Comparison of ENCODE assay signal across 19 cellular contexts in genomic region chr7:158943713-158944112, GRCh38.
DNase-seq lines count a peak whose midpoint lies in the region; ATAC-seq and TF ChIP-seq lines count a peak whose summit lies in the region.
"Had no signal": no experiment of that assay in that cellular context is flagged by ENCODE, and none has a peak within 500 bp of the region (broad histone marks: within the 10 kb centered on the region; RNA-seq: fewer than 3 reads in every experiment).

No MANE protein-coding gene starts in this region.

- no peaks in the 10 kb centered on the region for H3K9me3 ChIP-seq in Caco-2
- peaks cover 1% of the 10 kb centered on the region for H3K9me3 ChIP-seq in DND-41 (ENCODE audit: insufficient read depth, low read length, severe bottlenecking)
- H3K9me3 ChIP-seq in CD4-positive, alpha-beta T cell (ENCODE audit: control insufficient read depth, low read length), result no peaks in the 10 kb centered on the region
- H3K9me3 ChIP-seq: BE2C had no signal

- no peak for ATAC-seq in DND-41 (ENCODE audit: insufficient read depth, low read depth)
- ATAC-seq in CD4-positive, alpha-beta T cell (ENCODE audit: poor library complexity), result no peak
- ATAC-seq: GM12878, HCT116, K562 had no signal

- no peak overlapping the region for H3K9ac ChIP-seq in DND-41 (ENCODE audit: low read depth, low read length)

- H3K4me2 ChIP-seq in DND-41 (ENCODE audit: insufficient read depth, low read length), result no peak overlapping the region

- H3K79me2 ChIP-seq in DND-41 (ENCODE audit: insufficient read depth, low read length), result no peaks in the 10 kb centered on the region

- H3K27ac Mint-ChIP-seq in Caco-2 (ENCODE audit: unreplicated experiment), result peak overlapping the region; percentile 32
- H3K27ac Mint-ChIP-seq in type B pancreatic cell, result peak overlapping the region; percentile 22
- H3K27ac Mint-ChIP-seq in CD4-positive, alpha-beta T cell, result no peak overlapping the region
- H3K27ac Mint-ChIP-seq in mesothelial cell of epicardium, result no peak overlapping the region
- H3K27ac Mint-ChIP-seq: CD4-positive, CD25-positive, alpha-beta regulatory T cell had no signal

- H3K4me1 ChIP-seq in Caco-2 (no peaks in the 10 kb centered on the region), DND-41 (ENCODE audit: insufficient read depth, low read length) (no peaks in the 10 kb centered on the region)
- H3K4me1 ChIP-seq: BE2C had no signal

- H3K36me3 Mint-ChIP-seq in Caco-2 (ENCODE audit: insufficient read depth, unreplicated experiment) (peaks cover 8% of the 10 kb centered on the region), type B pancreatic cell (peaks cover 36% of the 10 kb centered on the region), mesothelial cell of epicardium (peaks cover 71% of the 10 kb centered on the region)
- H3K36me3 Mint-ChIP-seq in CD4-positive, alpha-beta T cell (ENCODE audit: low read depth), result peaks cover 86% of the 10 kb centered on the region

- CTCF ChIA-PET in Caco-2 (lab: Charles Lee), result no interaction called here
- CTCF ChIA-PET in CD4-positive, alpha-beta T cell (lab: Charles Lee), result no interaction called here

- no peaks in the 10 kb centered on the region for H3K27me3 ChIP-seq in Caco-2 (replicated peaks; ENCODE audit: control insufficient read depth, insufficient read depth, low read length)
- H3K27me3 ChIP-seq in DND-41 (ENCODE audit: insufficient read depth, low read length, poor library complexity), result no peaks in the 10 kb centered on the region
- H3K27me3 ChIP-seq in CD4-positive, alpha-beta T cell (ENCODE audit: control insufficient read depth, insufficient read depth, low read length), result no peaks in the 10 kb centered on the region
- H3K27me3 ChIP-seq: BE2C had no signal

- H3K4me3 Mint-ChIP-seq in Caco-2 (ENCODE audit: unreplicated experiment), result no peak overlapping the region
- H3K4me3 Mint-ChIP-seq in type B pancreatic cell, result no peak overlapping the region
- H3K4me3 Mint-ChIP-seq in CD4-positive, alpha-beta T cell, result no peak overlapping the region
- H3K4me3 Mint-ChIP-seq in mesothelial cell of epicardium, result no peak overlapping the region
- H3K4me3 Mint-ChIP-seq: CD4-positive, CD25-positive, alpha-beta regulatory T cell had no signal

- no peaks in the 10 kb centered on the region for H4K20me1 ChIP-seq in DND-41 (ENCODE audit: insufficient read depth, low read length)

- H3K4me3 ChIP-seq in Caco-2 (ENCODE audit: low read depth, low read length) (no peak overlapping the region), DND-41 (ENCODE audit: low read depth in 1 of 2, low read length in 2 of 2) (no peak overlapping the region)
- H3K4me3 ChIP-seq: GM12878, K562 had no signal

- 0 out of 2 replicates have a peak overlapping the region, but pooled peaks have one; percentile 23 for H3K27ac ChIP-seq in DND-41 (ENCODE audit: low read length)
- H3K27ac ChIP-seq in CD4-positive, alpha-beta T cell (ENCODE audit: low read depth, low read length), result no peak overlapping the region

- H3K27me3 Mint-ChIP-seq in Caco-2 (ENCODE audit: insufficient read depth, unreplicated experiment) (no peaks in the 10 kb centered on the region), type B pancreatic cell (no peaks in the 10 kb centered on the region), mesothelial cell of epicardium (ENCODE audit: low read depth) (no peaks in the 10 kb centered on the region)
- no peaks in the 10 kb centered on the region for H3K27me3 Mint-ChIP-seq in CD4-positive, alpha-beta T cell
- H3K27me3 Mint-ChIP-seq: CD4-positive, CD25-positive, alpha-beta regulatory T cell had no signal

- H3K4me1 Mint-ChIP-seq in Caco-2 (ENCODE audit: low read depth, unreplicated experiment), result no peaks in the 10 kb centered on the region
- no peaks in the 10 kb centered on the region for H3K4me1 Mint-ChIP-seq in type B pancreatic cell (ENCODE audit: unreplicated experiment)
- no peaks in the 10 kb centered on the region for H3K4me1 Mint-ChIP-seq in CD4-positive, alpha-beta T cell (ENCODE audit: low read depth)
- no peaks in the 10 kb centered on the region for H3K4me1 Mint-ChIP-seq in mesothelial cell of epicardium
- H3K4me1 Mint-ChIP-seq: CD4-positive, CD25-positive, alpha-beta regulatory T cell had no signal

- H3K36me3 ChIP-seq in Caco-2 (ENCODE audit: control insufficient read depth, insufficient read depth, low read length) (peaks cover 2% of the 10 kb centered on the region), DND-41 (ENCODE audit: insufficient read depth, low read length) (peaks cover 59% of the 10 kb centered on the region)

- H3K9me3 Mint-ChIP-seq in Caco-2 (ENCODE audit: unreplicated experiment) (peaks cover 18% of the 10 kb centered on the region), type B pancreatic cell (no peaks in the 10 kb centered on the region), mesothelial cell of epicardium (peaks cover 18% of the 10 kb centered on the region)
- no peaks in the 10 kb centered on the region for H3K9me3 Mint-ChIP-seq in CD4-positive, alpha-beta T cell
- H3K9me3 Mint-ChIP-seq: CD4-positive, CD25-positive, alpha-beta regulatory T cell had no signal

- POLR2A ChIA-PET in Caco-2 (lab: Charles Lee), result no interaction called here
- POLR2A ChIA-PET in CD4-positive, alpha-beta T cell (lab: Charles Lee), result no interaction called here

- H2AFZ ChIP-seq in DND-41 (ENCODE audit: low read depth, low read length), result no peak overlapping the region

- no TSS peak for BruUV-seq in Caco-2 (replicated peaks; lab: Mats Ljungman, UMichigan)

- DNase-seq in Caco-2 (no peak), DND-41 (no peak), islet precursor cell (peak; percentile 40), type B pancreatic cell (ENCODE audit: extremely low spot score, unreplicated experiment) (no peak), mesothelial cell of epicardium (ENCODE audit: low spot score in 2 of 2, unreplicated experiment in 2 of 2) (no peak)
- DNase-seq in CD4-positive, alpha-beta T cell, result no peak
- DNase-seq: ACHN; BE2C; C1 segment of cervical spinal cord; CD4-positive, CD25-positive, alpha-beta regulatory T cell; DMS153; DMS79; EL; GOT3; H7; IMR-90 had no signal

- intact Hi-C loops in Caco-2 (cut with micrococcal nuclease; ENCODE audit: unreplicated experiment), result no loop called here
- intact Hi-C loops in CD4-positive, alpha-beta T cell (cut with DNase I, micrococcal nuclease), result no loop called here

- TF ChIP-seq CTCF in Caco-2 (IDR thresholded peaks at IDR 0.05; ENCODE audit: insufficient read depth in 1 of 2, low read depth in 1 of 2, low read length in 1 of 2, severe bottlenecking in 1 of 2, unreplicated experiment in 1 of 2) (no peak), DND-41 (IDR thresholded peaks at IDR 0.05; ENCODE audit: borderline replicate concordance, extremely low read depth, low read length, poor library complexity, severe bottlenecking) (no peak), type B pancreatic cell (conservative IDR thresholded peaks at IDR 0.05) (no peak), mesothelial cell of epicardium (IDR thresholded peaks at IDR 0.05; ENCODE audit: unreplicated experiment) (no peak)
- TF ChIP-seq CTCF in CD4-positive, alpha-beta T cell (IDR thresholded peaks at IDR 0.05), result no peak

Comparison
In these comparisons a context has a peak if more than half of its experiments do, and no peak if none do; other contexts are left out.
1. H3K27ac Mint-ChIP-seq: peak in Caco-2 (single experiment) and type B pancreatic cell (single experiment); none in CD4-positive, alpha-beta T cell (single experiment) and mesothelial cell of epicardium (single experiment).